In genomic region chr21:37435719-37436118, GRCh38 we compare ENCODE assay signal across 1 cellular context.
TF ChIP-seq lines count a peak whose summit lies in the region.

No MANE protein-coding gene starts in this region.

TF ChIP-seq in H1, 55 proteins besides CTCF, POLR2A, EP300 and RAD21 (continued from another document):
- TF ChIP-seq NRF1 (IDR thresholded peaks at IDR 0.05; ENCODE audit: low read depth, low read length) = no peak
- no peak for TF ChIP-seq SUZ12 (IDR thresholded peaks at IDR 0.05; ENCODE audit: low read length)
- no peak for TF ChIP-seq CHD2 (IDR thresholded peaks at IDR 0.05; ENCODE audit: low read length)
- TF ChIP-seq KDM4A (IDR thresholded peaks at IDR 0.05; ENCODE audit: low read depth, low read length, severe bottlenecking) = no peak
- TF ChIP-seq YY1 (IDR thresholded peaks at IDR 0.05; ENCODE audit: low read depth, low read length) = no peak
- TF ChIP-seq CBX8 (IDR thresholded peaks at IDR 0.05; ENCODE audit: borderline replicate concordance, low read depth, low read length) = no peak
- no peak for TF ChIP-seq SIRT6 (IDR thresholded peaks at IDR 0.05; ENCODE audit: low read length)
- no peak for TF ChIP-seq SP2 (IDR thresholded peaks at IDR 0.05; ENCODE audit: low read length)
- TF ChIP-seq TAF7 (optimal IDR thresholded peaks at IDR 0.05; ENCODE audit: borderline replicate concordance, low read depth, low read length) = no peak
